In the genomic region with DNA sequence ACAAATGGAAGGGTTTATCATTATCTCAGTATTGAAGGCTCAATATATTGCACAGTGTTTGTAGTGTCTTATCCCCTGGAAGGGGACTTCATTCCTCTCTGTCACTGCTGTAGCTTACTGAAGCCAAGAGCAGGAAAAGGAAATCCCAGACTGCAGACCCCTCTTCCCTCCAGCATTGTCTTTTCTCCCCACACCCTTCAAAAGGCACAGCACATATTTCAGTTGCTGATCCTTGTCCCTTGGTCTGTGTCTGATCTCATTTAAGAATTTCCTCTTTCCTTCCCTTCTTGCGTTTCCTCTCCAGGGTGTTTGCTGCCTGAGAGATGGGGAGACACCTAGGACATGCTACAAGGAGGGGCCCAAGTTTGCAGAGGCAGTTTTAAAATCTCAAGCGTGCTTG, we compare ENCODE assay signal across 23 cellular contexts. TPM values are rescaled to one million over a fixed set of nuclear protein-coding genes. Genes with fewer than 3 reads are reported as not detected.
DNase-seq lines count a peak whose midpoint lies in the region; ATAC-seq and TF ChIP-seq lines count a peak whose summit lies in the region.
"Had no signal": no experiment of that assay in that cellular context is flagged by ENCODE, and none has a peak within 500 bp of the region (broad histone marks: within the 10 kb centered on the region; RNA-seq: fewer than 3 reads in every experiment).

No MANE protein-coding gene starts in this region.

- intact Hi-C loops in posterior cingulate gyrus (cut with DNase I) = no loop called here

- H3K4me3 Mint-ChIP-seq in activated naive CD4-positive, alpha-beta T cell treated with anti-CD3 and anti-CD28 coated beads, Interleukin-2, amount 50 U/mL, for 24 hours = no peak overlapping the region
- H3K4me3 Mint-ChIP-seq in endothelial cell (ENCODE audit: unreplicated experiment) = peak overlapping the region; percentile 17
- no peak overlapping the region for H3K4me3 Mint-ChIP-seq in nephron progenitor cell
- H3K4me3 Mint-ChIP-seq: activated CD4-positive, alpha-beta T cell treated with anti-CD3 and anti-CD28 coated beads, Interleukin-2, amount 10 ng/mL, durations not matched to agents 24 days and 14 days; activated naive CD4-positive, alpha-beta T cell treated with anti-CD3 and anti-CD28 coated beads, Interleukin-2, amount 10 ng/mL, durations not matched to agents 7 days and 5 days had no signal

- peaks cover 87% of the 10 kb centered on the region for H3K4me1 Mint-ChIP-seq in activated naive CD4-positive, alpha-beta T cell treated with anti-CD3 and anti-CD28 coated beads, Interleukin-2, amount 50 U/mL, for 24 hours
- H3K4me1 Mint-ChIP-seq in endothelial cell (ENCODE audit: unreplicated experiment) = peaks cover 72% of the 10 kb centered on the region
- peaks cover 19% of the 10 kb centered on the region for H3K4me1 Mint-ChIP-seq in nephron progenitor cell

- no peaks in the 10 kb centered on the region for H3K27me3 Mint-ChIP-seq in activated naive CD4-positive, alpha-beta T cell treated with anti-CD3 and anti-CD28 coated beads, Interleukin-2, amount 50 U/mL, for 24 hours
- H3K27me3 Mint-ChIP-seq in endothelial cell (ENCODE audit: unreplicated experiment) (peaks cover 2% of the 10 kb centered on the region), nephron progenitor cell (ENCODE audit: low read depth, poor library complexity) (peaks cover 3% of the 10 kb centered on the region)
- H3K27me3 Mint-ChIP-seq: activated CD4-positive, alpha-beta T cell treated with anti-CD3 and anti-CD28 coated beads, Interleukin-2, amount 10 ng/mL, durations not matched to agents 24 days and 14 days; activated naive CD4-positive, alpha-beta T cell treated with anti-CD3 and anti-CD28 coated beads, Interleukin-2, amount 10 ng/mL, durations not matched to agents 7 days and 5 days; effector memory CD8-positive, alpha-beta T cell had no signal

- no peaks in the 10 kb centered on the region for H3K9me3 Mint-ChIP-seq in activated naive CD4-positive, alpha-beta T cell treated with anti-CD3 and anti-CD28 coated beads, Interleukin-2, amount 50 U/mL, for 24 hours
- H3K9me3 Mint-ChIP-seq in endothelial cell (ENCODE audit: unreplicated experiment) (no peaks in the 10 kb centered on the region), nephron progenitor cell (no peaks in the 10 kb centered on the region)
- H3K9me3 Mint-ChIP-seq: activated naive CD4-positive, alpha-beta T cell treated with anti-CD3 and anti-CD28 coated beads, Interleukin-2, amount 10 ng/mL, durations not matched to agents 7 days and 5 days; effector memory CD8-positive, alpha-beta T cell had no signal

- peaks cover 13% of the 10 kb centered on the region for H3K36me3 Mint-ChIP-seq in activated naive CD4-positive, alpha-beta T cell treated with anti-CD3 and anti-CD28 coated beads, Interleukin-2, amount 50 U/mL, for 24 hours
- H3K36me3 Mint-ChIP-seq in endothelial cell (ENCODE audit: low read depth, unreplicated experiment) = peaks cover 5% of the 10 kb centered on the region
- H3K36me3 Mint-ChIP-seq in nephron progenitor cell (ENCODE audit: low read depth) = no peaks in the 10 kb centered on the region

- no peak for DNase-seq in activated naive CD4-positive, alpha-beta T cell treated with Interleukin-2 at 50 U/mL for 16 hours
- DNase-seq in OCI-M1 (lab: John Stamatoyannopoulos, UW) = peak; percentile 31
- DNase-seq in endothelial cell (ENCODE audit: low spot score) = peak; percentile 20
- no peak for DNase-seq in nephron progenitor cell
- DNase-seq in posterior cingulate gyrus = no peak
- DNase-seq: activated CD4-positive, alpha-beta T cell treated with anti-CD3 and anti-CD28 coated beads, Interleukin-2, amount 10 ng/mL, durations not matched to agents 24 days and 14 days; activated naive CD4-positive, alpha-beta T cell treated with anti-CD3 and anti-CD28 coated beads, Interleukin-2, amount 10 ng/mL, durations not matched to agents 7 days and 5 days; aorta; colonic mucosa; effector memory CD8-positive, alpha-beta T cell; foreskin fibroblast; heart right ventricle; KBM-7; mammary epithelial cell; MG63; NCI-H774; occipital lobe; T-helper 2 cell had no signal

- ATAC-seq in HG02973 (IDR thresholded peaks at IDR 0.05; ENCODE audit: unreplicated experiment) = no peak
- ATAC-seq in GM19397 (IDR thresholded peaks at IDR 0.05; ENCODE audit: unreplicated experiment) = no peak
- ATAC-seq: esophagus mucosa, HCT116 had no signal

- TF ChIP-seq CTCF in endothelial cell (IDR thresholded peaks at IDR 0.05; ENCODE audit: unreplicated experiment) = no peak
- TF ChIP-seq CTCF in nephron progenitor cell (IDR thresholded peaks at IDR 0.05) = no peak

- H3K27ac Mint-ChIP-seq in activated naive CD4-positive, alpha-beta T cell treated with anti-CD3 and anti-CD28 coated beads, Interleukin-2, amount 50 U/mL, for 24 hours = peak overlapping the region; percentile 1
- H3K27ac Mint-ChIP-seq in endothelial cell (ENCODE audit: unreplicated experiment) = peak overlapping the region; percentile 96
- H3K27ac Mint-ChIP-seq in nephron progenitor cell = peak overlapping the region; percentile 30
- H3K27ac Mint-ChIP-seq: activated CD4-positive, alpha-beta T cell treated with anti-CD3 and anti-CD28 coated beads, Interleukin-2, amount 10 ng/mL, durations not matched to agents 24 days and 14 days; activated naive CD4-positive, alpha-beta T cell treated with anti-CD3 and anti-CD28 coated beads, Interleukin-2, amount 10 ng/mL, durations not matched to agents 7 days and 5 days had no signal

RNA-seq across cellular contexts. Expression of gene STIM2, which starts 40.1 kb away (rescaled TPM):
- total RNA-seq in endothelial cell (ENCODE audit: unreplicated experiment) = 65.7 TPM

Comparison
In these comparisons a context has a peak if more than half of its experiments do, and no peak if none do; other contexts are left out.
1. H3K27ac Mint-ChIP-seq: peak in every context shown above with its lines; median percentile 96 in endothelial cell; 30 in nephron progenitor cell; 1 in activated naive CD4-positive, alpha-beta T cell treated with anti-CD3 and anti-CD28 coated beads, Interleukin-2, amount 50 U/mL, for 24 hours.
2. DNase-seq: peak in OCI-M1 (single experiment) and endothelial cell (single experiment); none in activated naive CD4-positive, alpha-beta T cell treated with Interleukin-2 at 50 U/mL for 16 hours (single experiment), nephron progenitor cell (single experiment) and posterior cingulate gyrus (0 of 10).